In the genomic region with DNA sequence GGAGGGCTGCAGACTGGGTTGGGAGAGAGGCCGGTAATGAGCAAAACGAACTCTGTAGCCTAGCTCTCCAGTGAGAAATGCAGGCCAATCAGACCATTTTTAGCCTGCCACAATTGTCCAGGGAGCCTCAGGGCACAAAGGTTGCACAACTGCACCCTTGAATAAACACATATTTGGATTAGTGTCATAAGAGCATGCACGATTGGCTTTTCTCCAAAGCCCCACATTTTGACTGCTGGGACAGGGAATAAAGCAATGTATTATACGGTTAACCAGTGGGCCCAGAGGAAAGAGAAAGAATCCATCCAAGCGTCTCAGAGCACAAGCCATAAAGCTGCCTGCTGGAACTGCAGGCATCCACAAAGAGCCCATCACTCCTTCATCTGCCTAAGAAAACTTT, we compare ENCODE assay signal across 13 cellular contexts.
DNase-seq lines count a peak whose midpoint lies in the region; ATAC-seq and TF ChIP-seq lines count a peak whose summit lies in the region.
"Had no signal": no experiment of that assay in that cellular context is flagged by ENCODE, and none has a peak within 500 bp of the region (broad histone marks: within the 10 kb centered on the region; RNA-seq: fewer than 3 reads in every experiment).

No MANE protein-coding gene starts in this region.

- peak overlapping the region; percentile 26 to 61 (median 52) for H3K4me3 Mint-ChIP-seq in brain
- H3K4me3 Mint-ChIP-seq: activated naive CD8-positive, alpha-beta T cell; CD4-positive, CD25-positive, alpha-beta regulatory T cell; stimulated activated naive CD8-positive, alpha-beta T cell treated with anti-CD3 and anti-CD28 coated beads, Interleukin-15, Interleukin-2, amounts not matched to agents 100 ng/mL and 50 ng/mL, for 24 hours had no signal

- no peaks in the 10 kb centered on the region for H3K36me3 Mint-ChIP-seq in brain
- H3K36me3 Mint-ChIP-seq: activated naive CD8-positive, alpha-beta T cell; CD4-positive, CD25-positive, alpha-beta regulatory T cell had no signal

- peaks cover 0 to 3% (median 2%) of the 10 kb centered on the region in 5 experiments for H3K9me3 Mint-ChIP-seq in brain
- H3K9me3 Mint-ChIP-seq: stimulated activated naive CD8-positive, alpha-beta T cell treated with anti-CD3 and anti-CD28 coated beads, Interleukin-15, Interleukin-2, amounts not matched to agents 100 ng/mL and 50 ng/mL, for 24 hours had no signal

- TF ChIP-seq CTCF in brain (conservative IDR thresholded peaks at IDR 0.05): no peak

- H3K27ac Mint-ChIP-seq in brain: peak overlapping the region in 4 of 5 experiments; percentile 44 to 83 (median 60)
- H3K27ac Mint-ChIP-seq: activated naive CD8-positive, alpha-beta T cell; CD4-positive, CD25-positive, alpha-beta regulatory T cell; stimulated activated naive CD8-positive, alpha-beta T cell treated with anti-CD3 and anti-CD28 coated beads, Interleukin-15, Interleukin-2, amounts not matched to agents 100 ng/mL and 50 ng/mL, for 24 hours had no signal

- intact Hi-C loops in sciatic nerve (cut with DNase I): no loop called here

- peaks cover 37% of the 10 kb centered on the region for H3K4me1 Mint-ChIP-seq in brain
- H3K4me1 Mint-ChIP-seq: CD4-positive, CD25-positive, alpha-beta regulatory T cell had no signal

- H3K27me3 Mint-ChIP-seq in brain: peaks cover 3% of the 10 kb centered on the region

- ATAC-seq in sciatic nerve (peak; percentile 94), GM19324 (IDR thresholded peaks at IDR 0.05; ENCODE audit: low FRiP score, unreplicated experiment) (no peak)

- DNase-seq in HuH-7 (ENCODE audit: low spot score): peak; percentile 28
- peak; percentile 15 for DNase-seq in kidney tubule cell (ENCODE audit: low spot score)
- no peak for DNase-seq in sciatic nerve (ENCODE audit: low spot score)
- no peak for DNase-seq in activated CD4-positive, CD25-positive, alpha-beta regulatory T cell treated with anti-CD3 and anti-CD28 coated beads, Interleukin-2, amount 50 U/mL, for 72 hours
- no peak for DNase-seq in LoVo (ENCODE audit: low spot score)
- DNase-seq: CD4-positive, CD25-positive, alpha-beta regulatory T cell; IMR-90; NCI-H187; NCI-H82 had no signal

Comparison
In these comparisons a context has a peak if more than half of its experiments do, and no peak if none do; other contexts are left out.
1. DNase-seq: peak in HuH-7 (single experiment) and kidney tubule cell (single experiment); none in sciatic nerve (single experiment), activated CD4-positive, CD25-positive, alpha-beta regulatory T cell treated with anti-CD3 and anti-CD28 coated beads, Interleukin-2, amount 50 U/mL, for 72 hours (single experiment) and LoVo (single experiment).